1 cellular context compared by ENCODE assay signal in the genomic region with DNA sequence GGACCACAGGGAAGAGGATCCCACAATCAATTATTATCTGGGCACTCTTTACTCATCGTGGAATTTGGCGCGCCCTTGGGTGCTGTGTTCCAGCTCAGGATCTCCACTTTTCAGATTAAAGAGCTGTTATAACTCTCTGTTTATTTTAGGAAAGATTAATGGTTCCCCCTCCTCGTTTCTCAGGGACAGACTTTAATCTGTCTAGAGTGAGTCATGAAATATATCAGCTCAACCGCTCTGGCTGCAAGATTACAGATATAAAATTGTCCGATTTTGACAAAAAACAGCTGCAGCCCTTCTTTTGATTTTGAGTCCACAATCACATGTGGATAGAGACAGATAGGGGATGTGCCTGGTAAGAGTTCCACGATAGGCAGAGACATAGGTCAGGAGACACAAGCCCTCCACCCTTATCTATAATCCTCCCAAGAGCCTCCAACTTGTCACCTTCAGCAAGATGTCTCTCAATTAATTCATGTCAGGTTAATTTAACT.
A peak's percentile ranks its signal among the peaks of the same experiment; 100 is the strongest.
TF ChIP-seq lines count a peak whose summit lies in the region.

No MANE protein-coding gene starts in this region.

TF ChIP-seq in K562, 482 proteins besides CTCF, POLR2A, EP300 and RAD21 (continued from another document and continues in another):
- peak; percentile 97 for TF ChIP-seq FOSL1 (tag; conservative IDR thresholded peaks at IDR 0.05)
- TF ChIP-seq FOXK1 (CRISPR knock-in tag; IDR thresholded peaks at IDR 0.05; ENCODE audit: borderline replicate concordance), result no peak
- TF ChIP-seq NFIC (IDR thresholded peaks at IDR 0.05), result peak; percentile 88
- TF ChIP-seq TRIM24 (IDR thresholded peaks at IDR 0.05), result peak; percentile 83 to 93
- peak; percentile 72 for TF ChIP-seq NCOA1 (IDR thresholded peaks at IDR 0.05; ENCODE audit: low read depth)
- peak; percentile 83; the same call in 1 of the 2 replicates for TF ChIP-seq DMBX1 (CRISPR knock-in tag; IDR thresholded peaks at IDR 0.05; ENCODE audit: borderline replicate concordance)
- TF ChIP-seq CREBBP (IDR thresholded peaks at IDR 0.05; ENCODE audit: low read depth, low read length), result no peak
- peak in 1 of 2 experiments; percentile 83; a peak in 2 of 4 replicates for TF ChIP-seq FOXA3 (CRISPR knock-in tag; conservative IDR thresholded peaks at IDR 0.05 in 1 of 2, IDR thresholded peaks at IDR 0.05 in 1 of 2)
- TF ChIP-seq KDM1A (IDR thresholded peaks at IDR 0.05), result peak; percentile 96 to 97
- no peak for TF ChIP-seq HINFP (tag; conservative IDR thresholded peaks at IDR 0.05; ENCODE audit: low read depth)
- peak; percentile 49 for TF ChIP-seq FOS (IDR thresholded peaks at IDR 0.05; ENCODE audit: extremely low read depth, insufficient read length)
- peak; percentile 37; the same call in 1 of the 2 replicates for TF ChIP-seq MITF (IDR thresholded peaks at IDR 0.05)
- TF ChIP-seq TAF1 (IDR thresholded peaks at IDR 0.05; ENCODE audit: control insufficient read depth, extremely low read depth, insufficient read depth, low read length, severe bottlenecking), result peak; percentile 32
- TF ChIP-seq JUN (IDR thresholded peaks at IDR 0.05; ENCODE audit: borderline replicate concordance, low read depth, low read length), result peak; percentile 62; the same call in 1 of the 2 replicates
- TF ChIP-seq JUN (CRISPR knock-in tag; IDR thresholded peaks at IDR 0.05; ENCODE audit: borderline replicate concordance), result no peak
- TF ChIP-seq SRSF7 (optimal IDR thresholded peaks at IDR 0.05; ENCODE audit: low read depth, low read length), result no peak
- peak; percentile 95 for TF ChIP-seq JUND (IDR thresholded peaks at IDR 0.05; ENCODE audit: borderline replicate concordance, low read depth, low read length)
- peak; percentile 93; the same call in 2 of the 3 replicates for TF ChIP-seq JUND (tag; IDR thresholded peaks at IDR 0.05; ENCODE audit: borderline replicate concordance, low read depth, low read length)
- peak; percentile 93 for TF ChIP-seq FOXM1 (IDR thresholded peaks at IDR 0.05; ENCODE audit: low read depth)
- TF ChIP-seq FOXM1 (CRISPR knock-in tag; IDR thresholded peaks at IDR 0.05; ENCODE audit: low read depth), result no peak
- no peak for TF ChIP-seq ZFP30 (CRISPR knock-in tag; IDR thresholded peaks at IDR 0.05; ENCODE audit: borderline replicate concordance)
- TF ChIP-seq GTF3C2 (IDR thresholded peaks at IDR 0.05; ENCODE audit: borderline replicate concordance, extremely low read depth, insufficient read length), result no peak
- TF ChIP-seq ZNF217 (CRISPR knock-in tag; IDR thresholded peaks at IDR 0.05), result no peak
- peak; percentile 96 for TF ChIP-seq CBFA2T2 (conservative IDR thresholded peaks at IDR 0.05)
- peak; percentile 96 for TF ChIP-seq ARID1B (IDR thresholded peaks at IDR 0.05)
- no peak for TF ChIP-seq MTF1 (CRISPR knock-in tag; IDR thresholded peaks at IDR 0.05; ENCODE audit: borderline replicate concordance)
- peak; percentile 89 for TF ChIP-seq ZNF197 (CRISPR knock-in tag; IDR thresholded peaks at IDR 0.05; ENCODE audit: low read depth)
- peak; percentile 42; the same call in 1 of the 2 replicates for TF ChIP-seq ATF4 (CRISPR knock-in tag; IDR thresholded peaks at IDR 0.05)
- no peak for TF ChIP-seq ZNF3 (CRISPR knock-in tag; IDR thresholded peaks at IDR 0.05)
- 0 out of 2 replicates have a peak, but pooled peaks have one; percentile 63 for TF ChIP-seq ILF3 (IDR thresholded peaks at IDR 0.05; ENCODE audit: borderline replicate concordance)
- no peak for TF ChIP-seq CSDE1 (IDR thresholded peaks at IDR 0.05)
- TF ChIP-seq MECOM (CRISPR knock-in tag; IDR thresholded peaks at IDR 0.05), result peak; percentile 83; the same call in 1 of the 2 replicates
- TF ChIP-seq GATA2 (CRISPR knock-in tag; IDR thresholded peaks at IDR 0.05), result peak; percentile 74; the same call in 1 of the 2 replicates
- no peak for TF ChIP-seq NFIX (CRISPR knock-in tag; IDR thresholded peaks at IDR 0.05; ENCODE audit: low read depth)
- TF ChIP-seq BCL6 (CRISPR knock-in tag; IDR thresholded peaks at IDR 0.05), result no peak
- TF ChIP-seq MAZ (CRISPR knock-in tag; conservative IDR thresholded peaks at IDR 0.05 in 1 of 2, IDR thresholded peaks at IDR 0.05 in 1 of 2), result 0 out of 4 replicates have a peak, but pooled peaks of 1 of the 2 experiments have one; percentile 44
- TF ChIP-seq ZNF75A (CRISPR knock-in tag; IDR thresholded peaks at IDR 0.05), result no peak
- TF ChIP-seq MTA1 (IDR thresholded peaks at IDR 0.05; ENCODE audit: borderline replicate concordance), result peak; percentile 40; the same call in 1 of the 2 replicates
- peak; percentile 62 for TF ChIP-seq MBD2 (IDR thresholded peaks at IDR 0.05; ENCODE audit: borderline replicate concordance, low read depth)
- no peak for TF ChIP-seq PBX2 (CRISPR knock-in tag; IDR thresholded peaks at IDR 0.05; ENCODE audit: low read depth)
- peak; percentile 56 for TF ChIP-seq PBX2 (tag; conservative IDR thresholded peaks at IDR 0.05; ENCODE audit: low read depth)
- TF ChIP-seq C11orf30 (IDR thresholded peaks at IDR 0.05; ENCODE audit: low read depth), result 0 out of 2 replicates have a peak, but pooled peaks have one; percentile 17
- TF ChIP-seq ZNF311 (CRISPR knock-in tag; IDR thresholded peaks at IDR 0.05), result peak; percentile 83
- TF ChIP-seq JUNB (CRISPR knock-in tag; conservative IDR thresholded peaks at IDR 0.05), result peak; percentile 36; the same call in 1 of the 2 replicates
- peak; percentile 57 for TF ChIP-seq CXXC5 (CRISPR knock-in tag; IDR thresholded peaks at IDR 0.05)
- peak; percentile 62; the same call in 1 of the 2 replicates for TF ChIP-seq CC2D1A (IDR thresholded peaks at IDR 0.05)
- peak; percentile 56; the same call in 1 of the 2 replicates for TF ChIP-seq ELF4 (CRISPR knock-in tag; IDR thresholded peaks at IDR 0.05)
- TF ChIP-seq, protein P1, sequence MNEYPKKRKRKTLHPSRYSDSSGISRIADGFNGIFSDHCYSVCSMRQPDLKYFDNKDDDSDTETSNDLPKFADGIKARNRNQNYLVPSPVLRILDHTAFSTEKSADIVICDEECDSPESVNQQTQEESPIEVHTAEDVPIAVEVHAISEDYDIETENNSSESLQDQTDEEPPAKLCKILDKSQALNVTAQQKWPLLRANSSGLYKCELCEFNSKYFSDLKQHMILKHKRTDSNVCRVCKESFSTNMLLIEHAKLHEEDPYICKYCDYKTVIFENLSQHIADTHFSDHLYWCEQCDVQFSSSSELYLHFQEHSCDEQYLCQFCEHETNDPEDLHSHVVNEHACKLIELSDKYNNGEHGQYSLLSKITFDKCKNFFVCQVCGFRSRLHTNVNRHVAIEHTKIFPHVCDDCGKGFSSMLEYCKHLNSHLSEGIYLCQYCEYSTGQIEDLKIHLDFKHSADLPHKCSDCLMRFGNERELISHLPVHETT (CRISPR knock-in tag; conservative IDR thresholded peaks at IDR 0.05 in 1 of 2, IDR thresholded peaks at IDR 0.05 in 1 of 2), result peak in 1 of 2 experiments; percentile 76; a peak in 1 of 4 replicates
- TF ChIP-seq ZNF445 (CRISPR knock-in tag; IDR thresholded peaks at IDR 0.05; ENCODE audit: low read depth), result 0 out of 2 replicates have a peak, but pooled peaks have one; percentile 14
- TF ChIP-seq, protein P2, sequence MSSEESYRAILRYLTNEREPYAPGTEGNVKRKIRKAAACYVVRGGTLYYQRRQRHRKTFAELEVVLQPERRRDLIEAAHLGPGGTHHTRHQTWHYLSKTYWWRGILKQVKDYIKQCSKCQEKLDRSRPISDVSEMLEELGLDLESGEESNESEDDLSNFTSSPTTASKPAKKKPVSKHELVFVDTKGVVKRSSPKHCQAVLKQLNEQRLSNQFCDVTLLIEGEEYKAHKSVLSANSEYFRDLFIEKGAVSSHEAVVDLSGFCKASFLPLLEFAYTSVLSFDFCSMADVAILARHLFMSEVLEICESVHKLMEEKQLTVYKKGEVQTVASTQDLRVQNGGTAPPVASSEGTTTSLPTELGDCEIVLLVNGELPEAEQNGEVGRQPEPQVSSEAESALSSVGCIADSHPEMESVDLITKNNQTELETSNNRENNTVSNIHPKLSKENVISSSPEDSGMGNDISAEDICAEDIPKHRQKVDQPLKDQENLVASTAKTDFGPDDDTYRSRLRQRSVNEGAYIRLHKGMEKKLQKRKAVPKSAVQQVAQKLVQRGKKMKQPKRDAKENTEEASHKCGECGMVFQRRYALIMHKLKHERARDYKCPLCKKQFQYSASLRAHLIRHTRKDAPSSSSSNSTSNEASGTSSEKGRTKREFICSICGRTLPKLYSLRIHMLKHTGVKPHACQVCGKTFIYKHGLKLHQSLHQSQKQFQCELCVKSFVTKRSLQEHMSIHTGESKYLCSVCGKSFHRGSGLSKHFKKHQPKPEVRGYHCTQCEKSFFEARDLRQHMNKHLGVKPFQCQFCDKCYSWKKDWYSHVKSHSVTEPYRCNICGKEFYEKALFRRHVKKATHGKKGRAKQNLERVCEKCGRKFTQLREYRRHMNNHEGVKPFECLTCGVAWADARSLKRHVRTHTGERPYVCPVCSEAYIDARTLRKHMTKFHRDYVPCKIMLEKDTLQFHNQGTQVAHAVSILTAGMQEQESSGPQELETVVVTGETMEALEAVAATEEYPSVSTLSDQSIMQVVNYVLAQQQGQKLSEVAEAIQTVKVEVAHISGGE (CRISPR knock-in tag; IDR thresholded peaks at IDR 0.05), result peak in 1 of 3 experiments; percentile 73; a peak in 2 of 6 replicates
- TF ChIP-seq ETV5 (CRISPR knock-in tag; IDR thresholded peaks at IDR 0.05; ENCODE audit: low read depth), result no peak
- TF ChIP-seq BACH1 (tag; IDR thresholded peaks at IDR 0.05), result peak; percentile 28; the same call in 1 of the 2 replicates
- peak; percentile 92 for TF ChIP-seq SOX6 (IDR thresholded peaks at IDR 0.05)
- TF ChIP-seq NFRKB (IDR thresholded peaks at IDR 0.05; ENCODE audit: low read depth), result no peak
- peak; percentile 91 for TF ChIP-seq HDAC3 (IDR thresholded peaks at IDR 0.05; ENCODE audit: borderline replicate concordance, partially characterized antibody)
- peak; percentile 77 for TF ChIP-seq STAT5A (IDR thresholded peaks at IDR 0.05; ENCODE audit: borderline replicate concordance, low read length)
